ENCODE assay signal across 9 cellular contexts in genomic region chr11:3165916-3166267, GRCh38. TPM values are rescaled to one million over a fixed set of nuclear protein-coding genes. Genes with fewer than 3 reads are reported as not detected.
A peak's percentile ranks its signal among the peaks of the same experiment; 100 is the strongest.
DNase-seq lines count a peak whose midpoint lies in the region; ATAC-seq and TF ChIP-seq lines count a peak whose summit lies in the region.
"Had no signal": no experiment of that assay in that cellular context is flagged by ENCODE, and none has a peak within 500 bp of the region (broad histone marks: within the 10 kb centered on the region; RNA-seq: fewer than 3 reads in every experiment).

No MANE protein-coding gene starts in this region.

- H3K4me3 ChIP-seq in ACC112 (ENCODE audit: low read depth, low read length) (peak overlapping the region; percentile 98), GM23338 (peak overlapping the region; percentile 74)

- no peaks in the 10 kb centered on the region; the same call in 2 of the 3 replicates for H3K36me3 Mint-ChIP-seq in GM23338 (ENCODE audit: low read depth)
- no peaks in the 10 kb centered on the region for H3K36me3 Mint-ChIP-seq in activated naive CD8-positive, alpha-beta T cell treated with anti-CD3 and anti-CD28 coated beads, Interleukin-2, amount 50 U/mL, for 24 hours (ENCODE audit: low read depth)
- H3K36me3 Mint-ChIP-seq in natural killer cell treated with Interleukin-12 subunit alpha and Interleukin-12 subunit beta and Interleukin-15 and Interleukin-18, amount 100 ng/mL, for 72 hours = no peaks in the 10 kb centered on the region

- peaks cover 38% of the 10 kb centered on the region for H3K4me1 Mint-ChIP-seq in GM23338
- H3K4me1 Mint-ChIP-seq in activated naive CD8-positive, alpha-beta T cell treated with anti-CD3 and anti-CD28 coated beads, Interleukin-2, amount 50 U/mL, for 24 hours = peaks cover 30% of the 10 kb centered on the region
- peaks cover 29 to 41% of the 10 kb centered on the region in 2 donors for H3K4me1 Mint-ChIP-seq in natural killer cell treated with Interleukin-12 subunit alpha and Interleukin-12 subunit beta and Interleukin-15 and Interleukin-18, amount 100 ng/mL, for 72 hours (ENCODE audit: low read depth in 2 of 2)

- no peak for TF ChIP-seq CTCF in GM23338 (conservative IDR thresholded peaks at IDR 0.05; ENCODE audit: low read depth in 2 of 2)

- ATAC-seq in GM23338 = no peak
- no peak for ATAC-seq in activated naive CD8-positive, alpha-beta T cell treated with anti-CD3 and anti-CD28 coated beads, Interleukin-2, amount 50 U/mL, for 24 hours
- no peak for ATAC-seq in natural killer cell treated with Interleukin-12 subunit alpha and Interleukin-12 subunit beta and Interleukin-15 and Interleukin-18, amount 100 ng/mL, for 72 hours

- H3K27me3 ChIP-seq in ACC112 (ENCODE audit: insufficient read depth, low read length) (no peaks in the 10 kb centered on the region), GM23338 (ENCODE audit: insufficient read depth) (peaks cover 40% of the 10 kb centered on the region)
- H3K27me3 ChIP-seq: pancreas had no signal

- H3K27me3 Mint-ChIP-seq in GM23338 (ENCODE audit: insufficient read depth, low read depth, poor library complexity) = peaks cover 37% of the 10 kb centered on the region
- peaks cover 39% of the 10 kb centered on the region for H3K27me3 Mint-ChIP-seq in activated naive CD8-positive, alpha-beta T cell treated with anti-CD3 and anti-CD28 coated beads, Interleukin-2, amount 50 U/mL, for 24 hours
- peaks cover 0 to 3% of the 10 kb centered on the region in 2 donors for H3K27me3 Mint-ChIP-seq in natural killer cell treated with Interleukin-12 subunit alpha and Interleukin-12 subunit beta and Interleukin-15 and Interleukin-18, amount 100 ng/mL, for 72 hours

- no peak overlapping the region for H3K27ac ChIP-seq in ACC112 (ENCODE audit: low read depth, low read length)
- no peak overlapping the region for H3K27ac ChIP-seq in GM23338 (ENCODE audit: low read depth)
- H3K27ac ChIP-seq: pancreas had no signal

- peak overlapping the region; percentile 64 for H3K4me3 Mint-ChIP-seq in GM23338
- H3K4me3 Mint-ChIP-seq in activated naive CD8-positive, alpha-beta T cell treated with anti-CD3 and anti-CD28 coated beads, Interleukin-2, amount 50 U/mL, for 24 hours = peak overlapping the region; percentile 69
- peak overlapping the region; percentile 87 for H3K4me3 Mint-ChIP-seq in natural killer cell treated with Interleukin-12 subunit alpha and Interleukin-12 subunit beta and Interleukin-15 and Interleukin-18, amount 100 ng/mL, for 72 hours

- no peaks in the 10 kb centered on the region for H4K20me1 ChIP-seq in GM23338 (replicated peaks; ENCODE audit: insufficient read depth)

- H3F3A ChIP-seq in GM23338 (replicated peaks; ENCODE audit: low read depth) = no peaks in the 10 kb centered on the region

- no peak for DNase-seq in GM23338 (ENCODE audit: low spot score)
- no peak for DNase-seq in activated naive CD8-positive, alpha-beta T cell treated with anti-CD3 and anti-CD28 coated beads, Interleukin-2, amount 50 U/mL, for 24 hours
- DNase-seq in natural killer cell treated with Interleukin-12 subunit alpha and Interleukin-12 subunit beta and Interleukin-15 and Interleukin-18, amount 100 ng/mL, for 72 hours (ENCODE audit: low spot score) = peak; percentile 53
- DNase-seq in pons (ENCODE audit: low spot score) = no peak
- DNase-seq in amygdala (lab: John Stamatoyannopoulos, UW) = no peak
- DNase-seq in CD1c-positive myeloid dendritic cell (ENCODE audit: extremely low spot score) = no peak
- DNase-seq in activated CD8-positive, alpha-beta memory T cell treated with anti-CD3 and anti-CD28 coated beads, Interleukin-2, amount 50 U/mL, for 48 hours = no peak

- H3K9me3 Mint-ChIP-seq in GM23338 = no peaks in the 10 kb centered on the region
- no peaks in the 10 kb centered on the region for H3K9me3 Mint-ChIP-seq in activated naive CD8-positive, alpha-beta T cell treated with anti-CD3 and anti-CD28 coated beads, Interleukin-2, amount 50 U/mL, for 24 hours
- H3K9me3 Mint-ChIP-seq in natural killer cell treated with Interleukin-12 subunit alpha and Interleukin-12 subunit beta and Interleukin-15 and Interleukin-18, amount 100 ng/mL, for 72 hours = no peaks in the 10 kb centered on the region

- H3K9me2 ChIP-seq in GM23338 (ENCODE audit: insufficient read depth) = no peaks in the 10 kb centered on the region

- peak overlapping the region; percentile 75 for H2AFZ ChIP-seq in ACC112 (ENCODE audit: low read length, unreplicated experiment)
- no peak overlapping the region; the same call in 1 of the 2 replicates for H2AFZ ChIP-seq in GM23338

- peaks cover 22% of the 10 kb centered on the region for H3K79me2 ChIP-seq in ACC112 (ENCODE audit: control insufficient read depth, insufficient read depth, low read length, unreplicated experiment)
- H3K79me2 ChIP-seq in GM23338 (replicated peaks; ENCODE audit: insufficient read depth) = no peaks in the 10 kb centered on the region

- peak overlapping the region; percentile 93 for H3K4me2 ChIP-seq in GM23338

- H3K36me3 ChIP-seq in ACC112 (ENCODE audit: insufficient read depth, low read length) (no peaks in the 10 kb centered on the region), GM23338 (ENCODE audit: insufficient read depth) (no peaks in the 10 kb centered on the region)
- H3K36me3 ChIP-seq: pancreas had no signal

- H3K4me1 ChIP-seq in ACC112 (ENCODE audit: control insufficient read depth, insufficient read depth, low read length, unreplicated experiment) (peaks cover 28% of the 10 kb centered on the region), GM23338 (ENCODE audit: insufficient read depth) (peaks cover 16% of the 10 kb centered on the region; the same call in 1 of the 2 replicates)

- no peak overlapping the region for H3K27ac Mint-ChIP-seq in GM23338
- H3K27ac Mint-ChIP-seq in activated naive CD8-positive, alpha-beta T cell treated with anti-CD3 and anti-CD28 coated beads, Interleukin-2, amount 50 U/mL, for 24 hours = no peak overlapping the region
- peak overlapping the region; percentile 75 to 86 for H3K27ac Mint-ChIP-seq in natural killer cell treated with Interleukin-12 subunit alpha and Interleukin-12 subunit beta and Interleukin-15 and Interleukin-18, amount 100 ng/mL, for 72 hours

TF ChIP-seq in GM23338, 12 proteins besides CTCF, POLR2A, EP300 and RAD21 (continues in another document):
- TF ChIP-seq NANOG (IDR thresholded peaks at IDR 0.05; ENCODE audit: borderline replicate concordance) = no peak
- no peak for TF ChIP-seq ZNF114 (CRISPR knock-in tag; IDR thresholded peaks at IDR 0.05)
- no peak for TF ChIP-seq ETS1 (IDR thresholded peaks at IDR 0.05)
- TF ChIP-seq REST (IDR thresholded peaks at IDR 0.05; ENCODE audit: unreplicated experiment) = no peak
- no peak for TF ChIP-seq ZNF331 (CRISPR knock-in tag; IDR thresholded peaks at IDR 0.05; ENCODE audit: low read depth)
- no peak for TF ChIP-seq JUNB (IDR thresholded peaks at IDR 0.05; ENCODE audit: unreplicated experiment)
- no peak for TF ChIP-seq POLR2AphosphoS5 (IDR thresholded peaks at IDR 0.05; ENCODE audit: low read depth)

RNA-seq across cellular contexts. Expression of gene OSBPL5, which starts 0.8 kb away (rescaled TPM):
- 8.1 and 12.0 TPM in 2 replicates for total RNA-seq in GM23338 (2014; rRNA removed; shearing (Covaris generic))
- 2.7 and 3.4 TPM in 2 replicates for polyA plus RNA-seq in GM23338 (2016; fragmentation: Nextera tagmentation; extraction: Ambion mirVana)
- total RNA-seq in natural killer cell treated with Interleukin-12 subunit alpha and Interleukin-12 subunit beta and Interleukin-15 and Interleukin-18, amount 100 ng/mL, for 72 hours = 10 to 100 TPM; 58.3 to 74.6 TPM

RNA-seq across cellular contexts. Expression of gene MRGPRG, which starts 52.7 kb away (rescaled TPM):
- not detected in 2 replicates for total RNA-seq in GM23338 (2014; rRNA removed; shearing (Covaris generic))
- not detected in 2 replicates for polyA plus RNA-seq in GM23338 (2016; fragmentation: Nextera tagmentation; extraction: Ambion mirVana)
- total RNA-seq in natural killer cell treated with Interleukin-12 subunit alpha and Interleukin-12 subunit beta and Interleukin-15 and Interleukin-18, amount 100 ng/mL, for 72 hours = not detected
- total RNA-seq: pancreas had no signal
- polyA plus RNA-seq: pancreas had no signal

Comparison
In these comparisons a context has a peak if more than half of its experiments do, and no peak if none do; other contexts are left out.
1. H3K27ac Mint-ChIP-seq: peak in natural killer cell treated with Interleukin-12 subunit alpha and Interleukin-12 subunit beta and Interleukin-15 and Interleukin-18, amount 100 ng/mL, for 72 hours (2 of 2); none in GM23338 (single experiment) and activated naive CD8-positive, alpha-beta T cell treated with anti-CD3 and anti-CD28 coated beads, Interleukin-2, amount 50 U/mL, for 24 hours (single experiment).
2. Peak in every context shown above with its lines, with median percentiles within 50 percentile points of each other: H3K4me3 Mint-ChIP-seq.